26 cellular contexts compared by ENCODE assay signal in the genomic region with DNA sequence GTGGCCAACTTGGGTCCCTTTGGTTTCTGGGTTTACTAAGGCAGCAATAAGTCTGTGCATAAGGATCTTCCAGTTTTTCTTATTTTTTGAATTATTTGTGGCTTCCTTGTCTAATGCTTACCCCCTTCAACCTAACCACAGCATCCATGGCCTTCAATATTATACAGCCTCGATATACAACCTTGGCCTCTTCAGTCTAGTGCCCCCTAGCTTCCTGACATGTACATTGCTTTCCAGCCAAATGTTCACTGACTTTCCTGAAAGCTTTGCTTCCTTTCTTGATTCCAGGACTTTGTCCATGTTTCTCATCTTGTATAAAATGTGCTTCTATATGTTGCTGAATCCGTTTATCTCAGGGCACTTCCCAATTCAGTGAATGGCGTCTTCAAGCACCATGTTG.
"Had no signal": no experiment of that assay in that cellular context is flagged by ENCODE, and none has a peak within 500 bp of the region (broad histone marks: within the 10 kb centered on the region; RNA-seq: fewer than 3 reads in every experiment).

No MANE protein-coding gene starts in this region.

- H3K9me3 ChIP-seq: adrenal gland, ascending aorta, left ventricle myocardium inferior, sigmoid colon, transverse colon had no signal

- H3K4me3 ChIP-seq: adrenal gland, ascending aorta, hepatocyte, left ventricle myocardium inferior, sigmoid colon, smooth muscle cell, transverse colon had no signal

- H3K79me2 ChIP-seq: hepatocyte had no signal

- H3K27ac ChIP-seq: adrenal gland, ascending aorta, brain microvascular endothelial cell, foreskin keratinocyte, hepatocyte, left ventricle myocardium inferior, sigmoid colon, transverse colon had no signal

- DNase-seq: activated CD4-positive, CD25-positive, alpha-beta regulatory T cell treated with anti-CD3 and anti-CD28 coated beads, Interleukin-2, amount 50 U/mL, for 72 hours; activated CD8-positive, alpha-beta memory T cell treated with anti-CD3 and anti-CD28 coated beads for 24 hours; activated CD8-positive, alpha-beta memory T cell treated with anti-CD3 and anti-CD28 coated beads, Interleukin-2, amount 50 U/mL, for 4 hours; activated naive CD4-positive, alpha-beta T cell; activated T-cell treated with anti-CD3 and anti-CD28 coated beads, Interleukin-2, amount 50 U/mL, for 24 hours; adrenal gland; brain microvascular endothelial cell; caudate nucleus; effector CD4-positive, alpha-beta T cell; foreskin keratinocyte; kidney glomerular epithelial cell; left ventricle myocardium inferior; naive thymus-derived CD8-positive, alpha-beta T cell; retina; sigmoid colon; stimulated activated CD4-positive, alpha-beta T cell treated with anti-CD3 and anti-CD28 coated beads, Interleukin-15, amount 100 ng/mL, for 24 hours; stimulated activated CD8-positive, alpha-beta memory T cell treated with anti-CD3 and anti-CD28 coated beads, Interleukin-4, amount 100 ng/mL, for 48 hours; stimulated activated naive B cell treated with anti-CD40 and anti-IgM and Interleukin-4, amounts not matched to agents 10 μg/mL and 1 μg/mL and 100 μg/mL, for 72 hours; transverse colon had no signal

- H3K4me2 ChIP-seq: hepatocyte, smooth muscle cell had no signal

- ATAC-seq: foreskin keratinocyte; naive thymus-derived CD8-positive, alpha-beta T cell; stimulated activated naive B cell treated with anti-CD40 and anti-IgM and Interleukin-4, amounts not matched to agents 10 μg/mL and 1 μg/mL and 100 μg/mL, for 72 hours had no signal

- H3K27me3 Mint-ChIP-seq: activated T-cell treated with anti-CD3 and anti-CD28 coated beads, Interleukin-2, amount 50 U/mL, for 24 hours; dendritic cell treated with granulocyte-macrophage colony-stimulating factor and Interleukin-4, amounts not matched to agents 40 ng/mL and 50 ng/mL, for 4 days; naive thymus-derived CD8-positive, alpha-beta T cell; progenitor cell of endocrine pancreas; stimulated activated naive B cell treated with anti-CD40 and anti-IgM and Interleukin-4, amounts not matched to agents 10 μg/mL and 1 μg/mL and 100 μg/mL, for 72 hours had no signal

- H3K4me1 ChIP-seq: adrenal gland, ascending aorta, foreskin keratinocyte, left ventricle myocardium inferior, sigmoid colon, transverse colon had no signal

- H3K27ac Mint-ChIP-seq: activated naive CD8-positive, alpha-beta T cell; activated T-cell treated with anti-CD3 and anti-CD28 coated beads, Interleukin-2, amount 50 U/mL, for 24 hours; activated T-helper 2 cell treated with anti-CD3 and anti-CD28 coated beads, Interferon-gamma antibody, Interleukin-2, Interleukin-4, amounts not matched to agents 10 μg/mL and 5 μg/mL and 100 μg/mL, durations not matched to agents 14 hours and 24 hours and 36 hours; dendritic cell treated with granulocyte-macrophage colony-stimulating factor and Interleukin-4, amounts not matched to agents 40 ng/mL and 50 ng/mL, for 4 days; naive thymus-derived CD8-positive, alpha-beta T cell; progenitor cell of endocrine pancreas; stimulated activated naive B cell treated with anti-CD40 and anti-IgM and Interleukin-4, amounts not matched to agents 10 μg/mL and 1 μg/mL and 100 μg/mL, for 72 hours had no signal

- H3K36me3 Mint-ChIP-seq: activated naive CD8-positive, alpha-beta T cell; naive thymus-derived CD8-positive, alpha-beta T cell; stimulated activated naive B cell treated with anti-CD40 and anti-IgM and Interleukin-4, amounts not matched to agents 10 μg/mL and 1 μg/mL and 100 μg/mL, for 72 hours had no signal

- H3K4me1 Mint-ChIP-seq: naive thymus-derived CD8-positive, alpha-beta T cell; stimulated activated naive B cell treated with anti-CD40 and anti-IgM and Interleukin-4, amounts not matched to agents 10 μg/mL and 1 μg/mL and 100 μg/mL, for 72 hours had no signal

- H3K36me3 ChIP-seq: adrenal gland, ascending aorta, brain microvascular endothelial cell, left ventricle myocardium inferior, sigmoid colon, transverse colon had no signal

- H3K27me3 ChIP-seq: adrenal gland, ascending aorta, brain microvascular endothelial cell, foreskin keratinocyte, hepatocyte, sigmoid colon, transverse colon had no signal

- H2AFZ ChIP-seq: hepatocyte had no signal

- H3K4me3 Mint-ChIP-seq: activated naive CD8-positive, alpha-beta T cell; activated T-cell treated with anti-CD3 and anti-CD28 coated beads, Interleukin-2, amount 50 U/mL, for 24 hours; dendritic cell treated with granulocyte-macrophage colony-stimulating factor and Interleukin-4, amounts not matched to agents 40 ng/mL and 50 ng/mL, for 4 days; naive thymus-derived CD8-positive, alpha-beta T cell; stimulated activated naive B cell treated with anti-CD40 and anti-IgM and Interleukin-4, amounts not matched to agents 10 μg/mL and 1 μg/mL and 100 μg/mL, for 72 hours had no signal
